1 cellular context compared by ENCODE assay signal in genomic region chr2:136023416-136023815, GRCh38.
A peak's percentile ranks its signal among the peaks of the same experiment; 100 is the strongest.
TF ChIP-seq lines count a peak whose summit lies in the region.

No MANE protein-coding gene starts in this region.

TF ChIP-seq in HepG2, 621 proteins besides CTCF, POLR2A, EP300 and RAD21 (continued from another document):
- no peak; the same call in 1 of the 2 replicates for TF ChIP-seq PATZ1 (CRISPR knock-in tag; IDR thresholded peaks at IDR 0.05)
- TF ChIP-seq SRSF9 (IDR thresholded peaks at IDR 0.05; ENCODE audit: borderline replicate concordance, insufficient read depth, low read depth, low read length, poor library complexity, severe bottlenecking), result no peak
- TF ChIP-seq HMG20B (CRISPR knock-in tag; conservative IDR thresholded peaks at IDR 0.05), result no peak
- peak; percentile 59; the same call in 1 of the 2 replicates for TF ChIP-seq NCOA2 (CRISPR knock-in tag; IDR thresholded peaks at IDR 0.05)
- no peak for TF ChIP-seq STAG1 (CRISPR knock-in tag; IDR thresholded peaks at IDR 0.05)
- no peak for TF ChIP-seq SMARCC2 (IDR thresholded peaks at IDR 0.05)
- TF ChIP-seq, protein P1, sequence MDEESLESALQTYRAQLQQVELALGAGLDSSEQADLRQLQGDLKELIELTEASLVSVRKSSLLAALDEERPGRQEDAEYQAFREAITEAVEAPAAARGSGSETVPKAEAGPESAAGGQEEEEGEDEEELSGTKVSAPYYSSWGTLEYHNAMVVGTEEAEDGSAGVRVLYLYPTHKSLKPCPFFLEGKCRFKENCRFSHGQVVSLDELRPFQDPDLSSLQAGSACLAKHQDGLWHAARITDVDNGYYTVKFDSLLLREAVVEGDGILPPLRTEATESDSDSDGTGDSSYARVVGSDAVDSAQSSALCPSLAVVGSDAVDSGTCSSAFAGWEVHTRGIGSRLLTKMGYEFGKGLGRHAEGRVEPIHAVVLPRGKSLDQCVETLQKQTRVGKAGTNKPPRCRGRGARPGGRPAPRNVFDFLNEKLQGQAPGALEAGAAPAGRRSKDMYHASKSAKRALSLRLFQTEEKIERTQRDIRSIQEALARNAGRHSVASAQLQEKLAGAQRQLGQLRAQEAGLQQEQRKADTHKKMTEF (CRISPR knock-in tag; IDR thresholded peaks at IDR 0.05), result peak; percentile 39; the same call in 1 of the 2 replicates
- TF ChIP-seq KLF9 (CRISPR knock-in tag; IDR thresholded peaks at IDR 0.05; ENCODE audit: low read depth), result no peak
- no peak for TF ChIP-seq ZNF468 (CRISPR knock-in tag; IDR thresholded peaks at IDR 0.05)
- no peak for TF ChIP-seq EZH2 (conservative IDR thresholded peaks at IDR 0.05; ENCODE audit: low read depth, low read length)
- TF ChIP-seq, protein P2, sequence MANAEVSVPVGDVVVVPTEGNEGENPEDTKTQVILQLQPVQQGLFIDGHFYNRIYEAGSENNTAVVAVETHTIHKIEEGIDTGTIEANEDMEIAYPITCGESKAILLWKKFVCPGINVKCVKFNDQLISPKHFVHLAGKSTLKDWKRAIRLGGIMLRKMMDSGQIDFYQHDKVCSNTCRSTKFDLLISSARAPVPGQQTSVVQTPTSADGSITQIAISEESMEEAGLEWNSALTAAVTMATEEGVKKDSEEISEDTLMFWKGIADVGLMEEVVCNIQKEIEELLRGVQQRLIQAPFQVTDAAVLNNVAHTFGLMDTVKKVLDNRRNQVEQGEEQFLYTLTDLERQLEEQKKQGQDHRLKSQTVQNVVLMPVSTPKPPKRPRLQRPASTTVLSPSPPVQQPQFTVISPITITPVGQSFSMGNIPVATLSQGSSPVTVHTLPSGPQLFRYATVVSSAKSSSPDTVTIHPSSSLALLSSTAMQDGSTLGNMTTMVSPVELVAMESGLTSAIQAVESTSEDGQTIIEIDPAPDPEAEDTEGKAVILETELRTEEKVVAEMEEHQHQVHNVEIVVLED (CRISPR knock-in tag; IDR thresholded peaks at IDR 0.05; ENCODE audit: borderline replicate concordance), result no peak
- TF ChIP-seq ARID3A (IDR thresholded peaks at IDR 0.05; ENCODE audit: low read depth, low read length), result peak; percentile 48
- peak; percentile 61; the same call in 1 of the 2 replicates for TF ChIP-seq NCOR1 (IDR thresholded peaks at IDR 0.05; ENCODE audit: borderline replicate concordance, low read length)
- TF ChIP-seq ZNF10 (CRISPR knock-in tag; IDR thresholded peaks at IDR 0.05; ENCODE audit: borderline replicate concordance, low read depth), result no peak
- no peak for TF ChIP-seq AGO2 (optimal IDR thresholded peaks at IDR 0.05; ENCODE audit: low read depth, low read length)
- no peak for TF ChIP-seq TFDP2 (CRISPR knock-in tag; IDR thresholded peaks at IDR 0.05)
- TF ChIP-seq NR2F1 (CRISPR knock-in tag; IDR thresholded peaks at IDR 0.05), result no peak
- TF ChIP-seq, protein P3, sequence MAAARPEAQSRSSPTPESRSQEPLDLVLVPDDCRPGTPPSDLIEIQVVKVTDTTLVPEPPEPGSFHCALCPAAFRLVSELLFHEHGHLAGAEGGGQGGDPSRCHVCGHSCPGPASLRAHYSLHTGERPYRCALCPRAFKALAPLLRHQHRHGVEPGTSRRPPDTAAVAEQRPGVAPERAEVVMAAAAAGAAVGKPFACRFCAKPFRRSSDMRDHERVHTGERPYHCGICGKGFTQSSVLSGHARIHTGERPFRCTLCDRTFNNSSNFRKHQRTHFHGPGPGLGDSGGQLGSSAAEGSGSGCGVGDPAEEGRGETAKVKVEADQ (CRISPR knock-in tag; IDR thresholded peaks at IDR 0.05; ENCODE audit: borderline replicate concordance), result no peak
- no peak for TF ChIP-seq YEATS4 (CRISPR knock-in tag; IDR thresholded peaks at IDR 0.05; ENCODE audit: borderline replicate concordance)
- no peak for TF ChIP-seq FOXK1 (CRISPR knock-in tag; IDR thresholded peaks at IDR 0.05; ENCODE audit: borderline replicate concordance, low read depth)
- TF ChIP-seq ZBTB26 (CRISPR knock-in tag; IDR thresholded peaks at IDR 0.05; ENCODE audit: borderline replicate concordance), result no peak
- no peak for TF ChIP-seq UBTF (CRISPR knock-in tag; IDR thresholded peaks at IDR 0.05)
- no peak for TF ChIP-seq ZNF331 (CRISPR knock-in tag; IDR thresholded peaks at IDR 0.05)
